ENCODE assay signal across 7 cellular contexts in the genomic region with DNA sequence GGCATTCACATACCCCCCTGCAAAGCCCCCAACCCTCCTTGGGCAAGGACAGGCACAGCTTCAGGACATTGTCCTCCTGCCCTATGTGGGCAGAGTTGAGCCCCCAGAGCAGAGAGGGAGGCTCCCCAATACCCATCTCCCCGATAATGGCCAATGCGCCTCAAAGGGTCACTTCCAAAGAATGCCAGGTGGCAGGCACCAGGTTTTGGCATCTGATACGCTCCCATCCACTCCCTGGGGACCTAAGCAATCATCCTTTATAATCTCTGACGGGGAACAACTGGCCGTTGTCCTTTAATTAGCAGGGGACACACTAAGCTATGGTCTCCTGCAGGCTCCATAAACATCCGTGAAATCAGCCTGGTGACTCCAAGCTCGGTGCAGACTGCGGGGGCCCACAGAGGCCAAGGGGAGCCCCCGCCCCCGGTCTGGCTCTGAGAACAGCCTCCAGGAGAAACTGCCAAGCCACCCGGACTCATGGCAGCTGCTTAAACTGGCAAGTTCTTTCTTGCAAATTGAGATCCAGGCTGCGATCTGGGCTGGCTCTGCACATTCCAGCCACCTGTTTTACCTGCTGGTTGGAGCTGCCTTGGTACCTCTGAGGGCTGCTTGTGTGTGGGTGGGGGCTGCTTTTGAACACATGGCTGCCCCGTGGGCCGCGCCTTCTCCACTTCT.
DNase-seq lines count a peak whose midpoint lies in the region.
"Not testable (repeated sequence)": the region's sequence is repeated elsewhere in the genome, so short reads cannot be mapped to it uniquely, and the experiment has no call there.

No MANE protein-coding gene starts in this region.

- peak; percentile 73 for DNase-seq in NCI-H1694 (lab: John Stamatoyannopoulos, UW)
- peak; percentile 44 for DNase-seq in NCI-H345 (lab: John Stamatoyannopoulos, UW)
- peak; percentile 15 for DNase-seq in NCI-H748 (lab: John Stamatoyannopoulos, UW; ENCODE audit: unreplicated experiment)
- DNase-seq in SK-N-DZ (ENCODE audit: low spot score): peak; percentile 62
- peak; percentile 33 for DNase-seq in epithelial cell of prostate (ENCODE audit: low read depth, low spot score)
- peak; percentile 43 for DNase-seq in left kidney (ENCODE audit: low read depth, low spot score)
- DNase-seq in ureter (ENCODE audit: low spot score): peak; percentile 55

- H3K27ac ChIP-seq in epithelial cell of prostate: not testable (repeated sequence)

Comparison
In these comparisons a context has a peak if more than half of its experiments do, and no peak if none do; other contexts are left out.
1. DNase-seq: peak in every context shown above with its lines; median percentile 73 in NCI-H1694; 62 in SK-N-DZ; 55 in ureter; 44 in NCI-H345; 43 in left kidney; 33 in epithelial cell of prostate; 15 in NCI-H748.